1 cellular context compared by ENCODE assay signal in the genomic region with DNA sequence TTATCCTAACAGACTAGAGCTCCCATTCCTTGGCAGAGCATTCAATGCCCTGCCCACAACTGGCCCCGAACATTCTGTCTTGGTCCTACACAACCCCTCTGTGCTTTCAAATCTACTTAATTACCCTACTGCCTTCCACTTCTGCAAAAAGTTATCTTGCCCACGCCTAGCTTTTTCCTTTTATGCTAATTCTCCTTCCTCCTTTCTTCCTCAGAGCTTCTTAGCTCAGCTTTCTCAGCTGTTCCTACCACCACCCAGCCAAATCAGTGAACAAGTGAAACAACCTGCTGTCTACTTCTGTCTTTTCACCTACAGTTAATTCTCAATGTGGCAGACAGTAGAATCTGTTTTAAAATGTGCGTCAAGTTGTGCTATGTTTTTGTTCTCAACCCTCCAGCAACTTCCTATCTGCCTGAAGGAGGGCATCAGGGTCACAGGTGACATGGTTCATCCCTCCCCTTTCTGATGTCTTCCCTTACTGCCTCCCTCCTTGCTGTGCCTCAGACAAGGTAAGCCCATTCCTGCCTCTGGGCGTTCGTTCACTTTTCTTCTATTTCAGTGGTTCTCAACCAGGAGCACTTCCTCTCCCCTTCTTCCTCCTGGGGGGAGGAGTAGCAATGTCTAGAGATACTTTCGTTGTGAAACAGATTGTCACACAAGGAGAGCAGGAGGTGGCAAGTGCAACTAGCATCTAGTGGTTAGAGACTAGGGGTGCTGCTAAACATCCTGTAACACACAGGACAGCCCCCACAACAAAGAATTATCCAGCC.
TF ChIP-seq lines count a peak whose summit lies in the region.

No MANE protein-coding gene starts in this region.

TF ChIP-seq in GM12878, 131 proteins besides CTCF, POLR2A, EP300 and RAD21 (continued from another document):
- TF ChIP-seq, protein P1, sequence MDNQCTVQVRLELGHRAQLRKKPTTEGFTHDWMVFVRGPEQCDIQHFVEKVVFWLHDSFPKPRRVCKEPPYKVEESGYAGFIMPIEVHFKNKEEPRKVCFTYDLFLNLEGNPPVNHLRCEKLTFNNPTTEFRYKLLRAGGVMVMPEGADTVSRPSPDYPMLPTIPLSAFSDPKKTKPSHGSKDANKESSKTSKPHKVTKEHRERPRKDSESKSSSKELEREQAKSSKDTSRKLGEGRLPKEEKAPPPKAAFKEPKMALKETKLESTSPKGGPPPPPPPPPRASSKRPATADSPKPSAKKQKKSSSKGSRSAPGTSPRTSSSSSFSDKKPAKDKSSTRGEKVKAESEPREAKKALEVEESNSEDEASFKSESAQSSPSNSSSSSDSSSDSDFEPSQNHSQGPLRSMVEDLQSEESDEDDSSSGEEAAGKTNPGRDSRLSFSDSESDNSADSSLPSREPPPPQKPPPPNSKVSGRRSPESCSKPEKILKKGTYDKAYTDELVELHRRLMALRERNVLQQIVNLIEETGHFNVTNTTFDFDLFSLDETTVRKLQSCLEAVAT (IDR thresholded peaks at IDR 0.05), result no peak
- TF ChIP-seq, protein P2, sequence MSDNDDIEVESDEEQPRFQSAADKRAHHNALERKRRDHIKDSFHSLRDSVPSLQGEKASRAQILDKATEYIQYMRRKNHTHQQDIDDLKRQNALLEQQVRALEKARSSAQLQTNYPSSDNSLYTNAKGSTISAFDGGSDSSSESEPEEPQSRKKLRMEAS (IDR thresholded peaks at IDR 0.05; ENCODE audit: low read depth, low read length), result no peak
- no peak for TF ChIP-seq SMC3 (IDR thresholded peaks at IDR 0.05; ENCODE audit: borderline replicate concordance, low read length)
- TF ChIP-seq KDM1A (IDR thresholded peaks at IDR 0.05; ENCODE audit: borderline replicate concordance), result no peak
- TF ChIP-seq ATF2 (IDR thresholded peaks at IDR 0.05; ENCODE audit: low read length), result no peak; the same call in 1 of the 2 replicates
- peak; percentile 63 for TF ChIP-seq RELB (IDR thresholded peaks at IDR 0.05; ENCODE audit: low read depth)
- TF ChIP-seq JUND (IDR thresholded peaks at IDR 0.05; ENCODE audit: low read depth, low read length), result no peak
- 0 out of 2 replicates have a peak, but pooled peaks have one; percentile 10 for TF ChIP-seq YY1 (IDR thresholded peaks at IDR 0.05; ENCODE audit: low read depth, low read length)
- no peak for TF ChIP-seq GABPA (IDR thresholded peaks at IDR 0.05; ENCODE audit: low read depth)
- TF ChIP-seq ZNF24 (IDR thresholded peaks at IDR 0.05), result no peak
- no peak for TF ChIP-seq USF2 (IDR thresholded peaks at IDR 0.05; ENCODE audit: borderline replicate concordance, low read depth, low read length)
- no peak for TF ChIP-seq FOXM1 (IDR thresholded peaks at IDR 0.05; ENCODE audit: low read depth, low read length)
- no peak for TF ChIP-seq STAT3 (IDR thresholded peaks at IDR 0.05; ENCODE audit: low read depth, low read length)
- TF ChIP-seq TCF3 (IDR thresholded peaks at IDR 0.05; ENCODE audit: borderline replicate concordance, insufficient read depth, low read depth, low read length), result no peak
- no peak for TF ChIP-seq MEF2A (IDR thresholded peaks at IDR 0.05; ENCODE audit: insufficient read depth, low read depth, low read length)
- no peak for TF ChIP-seq SIX5 (IDR thresholded peaks at IDR 0.05; ENCODE audit: low read depth, low read length, severe bottlenecking)
- no peak for TF ChIP-seq SP1 (IDR thresholded peaks at IDR 0.05; ENCODE audit: low read depth, low read length)
- no peak for TF ChIP-seq ESRRA (IDR thresholded peaks at IDR 0.05; ENCODE audit: low read length)
- no peak for TF ChIP-seq SREBF1 (IDR thresholded peaks at IDR 0.05; ENCODE audit: low read length)
- no peak for TF ChIP-seq TARDBP (IDR thresholded peaks at IDR 0.05; ENCODE audit: borderline replicate concordance)
- peak; percentile 34; the same call in 1 of the 2 replicates for TF ChIP-seq NFIC (IDR thresholded peaks at IDR 0.05; ENCODE audit: low read depth, low read length)
- peak; percentile 84 for TF ChIP-seq IKZF1 (conservative IDR thresholded peaks at IDR 0.05)
- no peak for TF ChIP-seq MXI1 (IDR thresholded peaks at IDR 0.05; ENCODE audit: low read depth, low read length)
- no peak for TF ChIP-seq IRF5 (IDR thresholded peaks at IDR 0.05; ENCODE audit: borderline replicate concordance)
- TF ChIP-seq YBX1 (IDR thresholded peaks at IDR 0.05), result no peak
- peak; percentile 53 for TF ChIP-seq DPF2 (IDR thresholded peaks at IDR 0.05)
- TF ChIP-seq, protein P3, sequence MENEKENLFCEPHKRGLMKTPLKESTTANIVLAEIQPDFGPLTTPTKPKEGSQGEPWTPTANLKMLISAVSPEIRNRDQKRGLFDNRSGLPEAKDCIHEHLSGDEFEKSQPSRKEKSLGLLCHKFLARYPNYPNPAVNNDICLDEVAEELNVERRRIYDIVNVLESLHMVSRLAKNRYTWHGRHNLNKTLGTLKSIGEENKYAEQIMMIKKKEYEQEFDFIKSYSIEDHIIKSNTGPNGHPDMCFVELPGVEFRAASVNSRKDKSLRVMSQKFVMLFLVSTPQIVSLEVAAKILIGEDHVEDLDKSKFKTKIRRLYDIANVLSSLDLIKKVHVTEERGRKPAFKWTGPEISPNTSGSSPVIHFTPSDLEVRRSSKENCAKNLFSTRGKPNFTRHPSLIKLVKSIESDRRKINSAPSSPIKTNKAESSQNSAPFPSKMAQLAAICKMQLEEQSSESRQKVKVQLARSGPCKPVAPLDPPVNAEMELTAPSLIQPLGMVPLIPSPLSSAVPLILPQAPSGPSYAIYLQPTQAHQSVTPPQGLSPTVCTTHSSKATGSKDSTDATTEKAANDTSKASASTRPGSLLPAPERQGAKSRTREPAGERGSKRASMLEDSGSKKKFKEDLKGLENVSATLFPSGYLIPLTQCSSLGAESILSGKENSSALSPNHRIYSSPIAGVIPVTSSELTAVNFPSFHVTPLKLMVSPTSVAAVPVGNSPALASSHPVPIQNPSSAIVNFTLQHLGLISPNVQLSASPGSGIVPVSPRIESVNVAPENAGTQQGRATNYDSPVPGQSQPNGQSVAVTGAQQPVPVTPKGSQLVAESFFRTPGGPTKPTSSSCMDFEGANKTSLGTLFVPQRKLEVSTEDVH (IDR thresholded peaks at IDR 0.05; ENCODE audit: low read depth, partially characterized antibody), result no peak
- no peak for TF ChIP-seq BRCA1 (IDR thresholded peaks at IDR 0.05; ENCODE audit: low read depth, low read length)
- no peak for TF ChIP-seq ZZZ3 (IDR thresholded peaks at IDR 0.05; ENCODE audit: control insufficient read depth, insufficient read length, low read depth)
